ENCODE assay signal across 16 cellular contexts in genomic region chr3:30332196-30333021, GRCh38.
DNase-seq lines count a peak whose midpoint lies in the region; ATAC-seq and TF ChIP-seq lines count a peak whose summit lies in the region.
"Had no signal": no experiment of that assay in that cellular context is flagged by ENCODE, and none has a peak within 500 bp of the region (broad histone marks: within the 10 kb centered on the region; RNA-seq: fewer than 3 reads in every experiment).

No MANE protein-coding gene starts in this region.

- H3K79me2 ChIP-seq in HCT116 (ENCODE audit: insufficient read depth, low read length) = no peaks in the 10 kb centered on the region

- H3K9me2 ChIP-seq in HCT116 (ENCODE audit: insufficient read depth) = no peaks in the 10 kb centered on the region

- intact Hi-C loops in CD4-positive, alpha-beta T cell (cut with DNase I, micrococcal nuclease) = loop anchor here in 1 of 2 experiments (2.0 kb wide), 1 partner anchor 22 kb away; no protein-coding TSS in a partner anchor
- intact Hi-C loops in HCT116 (cut with micrococcal nuclease) = no loop called here

- 60 to 63% methylated on average over 10 of the region's 10 CpGs for WGBS in lung, 2 donors

- peak overlapping the region; percentile 32 for H3K4me2 ChIP-seq in HCT116 (ENCODE audit: low read length)

- no TSS peak for BruUV-seq in HCT116 (replicated peaks; lab: Mats Ljungman, UMichigan)

- no peaks in the 10 kb centered on the region for H3K9me3 ChIP-seq in CD4-positive, alpha-beta T cell (ENCODE audit: control insufficient read depth, low read length)
- H3K9me3 ChIP-seq in HCT116 (ENCODE audit: control insufficient read depth in 1 of 2, insufficient read depth in 1 of 2, low read depth in 1 of 2, low read length in 2 of 2) (no peaks in the 10 kb centered on the region), lung (ENCODE audit: control insufficient read depth in 2 of 2, insufficient read depth in 1 of 2, low read length in 1 of 2) (peaks cover 0 to 3% of the 10 kb centered on the region in 2 donors)

- RAD21 ChIA-PET in HCT116 (lab: Charles Lee; ENCODE audit: low non-redundant PET in 1 of 2, low total read pairs in 2 of 2, uncharacterized antibody in 2 of 2, unreplicated experiment in 2 of 2) = no interaction called here

- no peak overlapping the region for H3K27ac ChIP-seq in CD4-positive, alpha-beta T cell (ENCODE audit: low read depth, low read length)
- H3K27ac ChIP-seq in HCT116 (ENCODE audit: low read depth, low read length) (no peak overlapping the region), lung (ENCODE audit: low read depth in 1 of 2, low read length in 1 of 2) (no peak overlapping the region)
- H3K27ac ChIP-seq: HL-60 had no signal

- H3K36me3 Mint-ChIP-seq in CD4-positive, alpha-beta T cell (ENCODE audit: low read depth) = no peaks in the 10 kb centered on the region
- H3K36me3 Mint-ChIP-seq in activated naive CD4-positive, alpha-beta T cell treated with anti-CD3 and anti-CD28 coated beads, Interleukin-2, amount 50 U/mL, for 24 hours = no peaks in the 10 kb centered on the region
- H3K36me3 Mint-ChIP-seq: mesothelial cell of epicardium had no signal

- H3K27ac Mint-ChIP-seq in CD4-positive, alpha-beta T cell = peak overlapping the region; percentile 94
- H3K27ac Mint-ChIP-seq in activated naive CD4-positive, alpha-beta T cell treated with anti-CD3 and anti-CD28 coated beads, Interleukin-2, amount 50 U/mL, for 24 hours = peak overlapping the region; percentile 87
- H3K27ac Mint-ChIP-seq: activated T-helper 1 cell treated with anti-CD3 and anti-CD28 coated beads, Interleukin-12 subunit alpha, Interleukin-12 subunit beta, Interleukin-2, Interleukin-4 antibody, amounts not matched to agents 30 ng/mL and 10 ng/mL and 1 ng/mL, durations not matched to agents 14 hours and 24 hours and 36 hours; mesothelial cell of epicardium had no signal

- peaks cover 42% of the 10 kb centered on the region for H3K4me1 Mint-ChIP-seq in CD4-positive, alpha-beta T cell (ENCODE audit: low read depth)
- peaks cover 45% of the 10 kb centered on the region for H3K4me1 Mint-ChIP-seq in activated naive CD4-positive, alpha-beta T cell treated with anti-CD3 and anti-CD28 coated beads, Interleukin-2, amount 50 U/mL, for 24 hours
- H3K4me1 Mint-ChIP-seq: central memory CD8-positive, alpha-beta T cell; mesothelial cell of epicardium had no signal

- H3K9ac ChIP-seq in HCT116 (ENCODE audit: low read length) = no peak overlapping the region

- H3K4me3 ChIP-seq in HCT116 (replicated peaks in 1 of 2; ENCODE audit: low read depth in 1 of 2, low read length in 2 of 2) = no peak overlapping the region
- H3K4me3 ChIP-seq in lung = no peak overlapping the region

- no peaks in the 10 kb centered on the region for H3K9me3 Mint-ChIP-seq in CD4-positive, alpha-beta T cell
- H3K9me3 Mint-ChIP-seq in activated naive CD4-positive, alpha-beta T cell treated with anti-CD3 and anti-CD28 coated beads, Interleukin-2, amount 50 U/mL, for 24 hours = no peaks in the 10 kb centered on the region
- H3K9me3 Mint-ChIP-seq: activated T-helper 1 cell treated with anti-CD3 and anti-CD28 coated beads, Interleukin-12 subunit alpha, Interleukin-12 subunit beta, Interleukin-2, Interleukin-4 antibody, amounts not matched to agents 30 ng/mL and 10 ng/mL and 1 ng/mL, durations not matched to agents 14 hours and 24 hours and 36 hours; central memory CD8-positive, alpha-beta T cell had no signal

- H3K27me3 ChIP-seq in CD4-positive, alpha-beta T cell (ENCODE audit: control insufficient read depth, insufficient read depth, low read length) = no peaks in the 10 kb centered on the region
- no peaks in the 10 kb centered on the region for H3K27me3 ChIP-seq in HCT116 (ENCODE audit: insufficient read depth, low read length)
- H3K27me3 ChIP-seq in lung (ENCODE audit: control insufficient read depth, insufficient read depth) = no peaks in the 10 kb centered on the region

- CTCF ChIA-PET in CD4-positive, alpha-beta T cell (lab: Charles Lee) = no interaction called here
- CTCF ChIA-PET in HCT116 (lab: Charles Lee) = no interaction called here

- TF ChIP-seq RAD21 in HCT116 (IDR thresholded peaks at IDR 0.05; ENCODE audit: low read depth) = no peak

- peak overlapping the region; percentile 95 for H2AFZ ChIP-seq in HCT116 (ENCODE audit: low read depth, low read length, poor library complexity, severe bottlenecking)

- peak; percentile 95 for ATAC-seq in CD4-positive, alpha-beta T cell (ENCODE audit: poor library complexity)
- ATAC-seq in HCT116 (peak; percentile 70), lung (ENCODE audit: insufficient read depth, low FRiP score) (peak; percentile 55), GM21528 (IDR thresholded peaks at IDR 0.05; ENCODE audit: low FRiP score, unreplicated experiment) (no peak), HG02884 (IDR thresholded peaks at IDR 0.05; ENCODE audit: unreplicated experiment) (no peak)

- DNase-seq in CD4-positive, alpha-beta T cell = peak in 4 of 10 experiments; percentile 9 to 51 (median 24)
- no peak for DNase-seq in HCT116 (ENCODE audit: low read depth, low spot score)
- no peak for DNase-seq in lung (ENCODE audit: low spot score)
- DNase-seq in germinal center (ENCODE audit: low spot score) = no peak
- DNase-seq in NCI-H345 treated with DMSO at 0.1 percent for 48 hours (lab: John Stamatoyannopoulos, UW; ENCODE audit: unreplicated experiment) = no peak
- DNase-seq: C1 segment of cervical spinal cord; SHP77; stimulated activated CD4-positive, alpha-beta T cell treated with anti-CD3 and anti-CD28 coated beads, Interleukin-4, amount 100 ng/mL, for 24 hours; substantia nigra had no signal

- H3K4me1 ChIP-seq in HCT116 (ENCODE audit: control insufficient read depth in 1 of 2, insufficient read depth in 2 of 2, low read length in 2 of 2) = peaks cover 3 to 13% of the 10 kb centered on the region in 2 experiments; a peak in 2 of 4 replicates
- no peaks in the 10 kb centered on the region for H3K4me1 ChIP-seq in lung (ENCODE audit: control insufficient read depth in 2 of 2, insufficient read depth in 2 of 2, low read length in 2 of 2)

- H4K20me1 ChIP-seq in HCT116 (ENCODE audit: insufficient read depth) = no peaks in the 10 kb centered on the region

- no peak for TF ChIP-seq POLR2A in HCT116 (IDR thresholded peaks at IDR 0.05; ENCODE audit: borderline replicate concordance, extremely low read depth, insufficient read depth, insufficient read length)

- H3K36me3 ChIP-seq in HCT116 (ENCODE audit: control insufficient read depth in 1 of 2, insufficient read depth in 2 of 2, low read length in 2 of 2) (no peaks in the 10 kb centered on the region), lung (ENCODE audit: control insufficient read depth in 2 of 2, insufficient read depth in 2 of 2, low read length in 2 of 2) (no peaks in the 10 kb centered on the region)

- POLR2A ChIA-PET in CD4-positive, alpha-beta T cell (lab: Charles Lee) = interaction anchor here (0.8 to 1.4 kb wide), 3 partner anchors 12 to 22 kb away, joined by 3 to 4 read pairs (median 3); no protein-coding TSS in a partner anchor
- POLR2A ChIA-PET in HCT116 (lab: Charles Lee) = no interaction called here

- no peak for TF ChIP-seq CTCF in CD4-positive, alpha-beta T cell (IDR thresholded peaks at IDR 0.05)
- TF ChIP-seq CTCF in HCT116 (IDR thresholded peaks at IDR 0.05 in 2 of 3, conservative IDR thresholded peaks at IDR 0.05 in 1 of 3; ENCODE audit: borderline replicate concordance in 1 of 3, insufficient read depth in 1 of 3, low read depth in 2 of 3, low read length in 2 of 3) = no peak
- TF ChIP-seq CTCF in lung (IDR thresholded peaks at IDR 0.05; ENCODE audit: control extremely low read depth, extremely low read depth) = no peak

- H3K27me3 Mint-ChIP-seq in CD4-positive, alpha-beta T cell = no peaks in the 10 kb centered on the region
- H3K27me3 Mint-ChIP-seq in activated naive CD4-positive, alpha-beta T cell treated with anti-CD3 and anti-CD28 coated beads, Interleukin-2, amount 50 U/mL, for 24 hours = no peaks in the 10 kb centered on the region
- H3K27me3 Mint-ChIP-seq: central memory CD8-positive, alpha-beta T cell had no signal

- peak overlapping the region; percentile 73 for H3K4me3 Mint-ChIP-seq in CD4-positive, alpha-beta T cell
- peak overlapping the region; percentile 84 for H3K4me3 Mint-ChIP-seq in activated naive CD4-positive, alpha-beta T cell treated with anti-CD3 and anti-CD28 coated beads, Interleukin-2, amount 50 U/mL, for 24 hours
- H3K4me3 Mint-ChIP-seq: activated T-helper 1 cell treated with anti-CD3 and anti-CD28 coated beads, Interleukin-12 subunit alpha, Interleukin-12 subunit beta, Interleukin-2, Interleukin-4 antibody, amounts not matched to agents 30 ng/mL and 10 ng/mL and 1 ng/mL, durations not matched to agents 14 hours and 24 hours and 36 hours; central memory CD8-positive, alpha-beta T cell; mesothelial cell of epicardium had no signal

TF ChIP-seq in HCT116, 20 proteins besides CTCF, POLR2A, EP300 and RAD21 (continues in another document):
- TF ChIP-seq EZH2phosphoT487 (IDR thresholded peaks at IDR 0.05; ENCODE audit: borderline replicate concordance) = no peak
- TF ChIP-seq EZH2 (IDR thresholded peaks at IDR 0.05) = no peak
- no peak for TF ChIP-seq TCF7L2 (IDR thresholded peaks at IDR 0.05; ENCODE audit: borderline replicate concordance, extremely low read depth, insufficient read depth, insufficient read length)
- TF ChIP-seq SRF (IDR thresholded peaks at IDR 0.05; ENCODE audit: low read depth) = no peak
- TF ChIP-seq SP1 (IDR thresholded peaks at IDR 0.05; ENCODE audit: low read depth) = no peak
- no peak for TF ChIP-seq EGR1 (IDR thresholded peaks at IDR 0.05; ENCODE audit: low read depth)
- TF ChIP-seq ZBTB33 (IDR thresholded peaks at IDR 0.05; ENCODE audit: extremely low read depth, insufficient replicate concordance, low read length) = no peak
- no peak for TF ChIP-seq ELF1 (IDR thresholded peaks at IDR 0.05; ENCODE audit: borderline replicate concordance, low read depth)
- TF ChIP-seq ATF3 (IDR thresholded peaks at IDR 0.05) = no peak

Comparison
In these comparisons a context has a peak if more than half of its experiments do, and no peak if none do; other contexts are left out.
1. ATAC-seq: peak in CD4-positive, alpha-beta T cell (single experiment), HCT116 (single experiment) and lung (single experiment); none in GM21528 (single experiment) and HG02884 (single experiment).